1 cellular context compared by ENCODE assay signal in genomic region chr10:19918800-19919199, GRCh38.
TF ChIP-seq lines count a peak whose summit lies in the region.

No MANE protein-coding gene starts in this region.

TF ChIP-seq in HepG2, 621 proteins besides CTCF, POLR2A, EP300 and RAD21 (continued from another document):
- no peak for TF ChIP-seq ZNF318 (CRISPR knock-in tag; IDR thresholded peaks at IDR 0.05)
- TF ChIP-seq CEBPG (CRISPR knock-in tag; IDR thresholded peaks at IDR 0.05): 0 out of 2 replicates have a peak, but pooled peaks have one; percentile 10
- no peak for TF ChIP-seq TCF12 (IDR thresholded peaks at IDR 0.05)
- no peak for TF ChIP-seq TCF12 (CRISPR knock-in tag; IDR thresholded peaks at IDR 0.05)
- TF ChIP-seq MIER3 (CRISPR knock-in tag; IDR thresholded peaks at IDR 0.05; ENCODE audit: borderline replicate concordance): no peak
- no peak for TF ChIP-seq ARNTL (CRISPR knock-in tag; IDR thresholded peaks at IDR 0.05)
- no peak for TF ChIP-seq IKZF5 (CRISPR knock-in tag; IDR thresholded peaks at IDR 0.05)
- no peak for TF ChIP-seq HNRNPLL (IDR thresholded peaks at IDR 0.05; ENCODE audit: low read depth, low read length, poor library complexity, severe bottlenecking)
- TF ChIP-seq ZNF761 (CRISPR knock-in tag; conservative IDR thresholded peaks at IDR 0.05): no peak
- no peak for TF ChIP-seq ZNF503 (CRISPR knock-in tag; IDR thresholded peaks at IDR 0.05)
- no peak for TF ChIP-seq KDM4B (CRISPR knock-in tag; IDR thresholded peaks at IDR 0.05)
- TF ChIP-seq KMT2B (CRISPR knock-in tag; IDR thresholded peaks at IDR 0.05): no peak
- no peak for TF ChIP-seq ARID2 (CRISPR knock-in tag; IDR thresholded peaks at IDR 0.05; ENCODE audit: borderline replicate concordance)
- peak; percentile 72 for TF ChIP-seq BCL6 (CRISPR knock-in tag; IDR thresholded peaks at IDR 0.05)
- TF ChIP-seq ETV5 (CRISPR knock-in tag; IDR thresholded peaks at IDR 0.05; ENCODE audit: borderline replicate concordance): peak; percentile 52; the same call in 1 of the 2 replicates
- TF ChIP-seq BRCA1 (CRISPR knock-in tag; IDR thresholded peaks at IDR 0.05): no peak
- TF ChIP-seq ZNF672 (CRISPR knock-in tag; IDR thresholded peaks at IDR 0.05): no peak
- TF ChIP-seq ZNF619 (CRISPR knock-in tag; IDR thresholded peaks at IDR 0.05): no peak
- TF ChIP-seq ATF6 (CRISPR knock-in tag; conservative IDR thresholded peaks at IDR 0.05): no peak
- no peak for TF ChIP-seq AGO1 (IDR thresholded peaks at IDR 0.05; ENCODE audit: low read depth, low read length, poor library complexity, severe bottlenecking)
- no peak for TF ChIP-seq PITX1 (CRISPR knock-in tag; IDR thresholded peaks at IDR 0.05)
- peak; percentile 31; the same call in 1 of the 2 replicates for TF ChIP-seq CREM (IDR thresholded peaks at IDR 0.05)
- no peak for TF ChIP-seq CREM (CRISPR knock-in tag; IDR thresholded peaks at IDR 0.05)
- peak; percentile 59; the same call in 1 of the 2 replicates for TF ChIP-seq AHDC1 (CRISPR knock-in tag; IDR thresholded peaks at IDR 0.05; ENCODE audit: borderline replicate concordance)
- TF ChIP-seq ZNF790 (CRISPR knock-in tag; IDR thresholded peaks at IDR 0.05; ENCODE audit: borderline replicate concordance): no peak
- peak; percentile 46; the same call in 1 of the 2 replicates for TF ChIP-seq MIXL1 (CRISPR knock-in tag; IDR thresholded peaks at IDR 0.05)
- no peak for TF ChIP-seq POLR2AphosphoS5 (IDR thresholded peaks at IDR 0.05; ENCODE audit: low read depth, low read length)
- no peak for TF ChIP-seq HES4 (CRISPR knock-in tag; IDR thresholded peaks at IDR 0.05; ENCODE audit: borderline replicate concordance)
- TF ChIP-seq ZNF446 (CRISPR knock-in tag; IDR thresholded peaks at IDR 0.05): no peak
- peak; percentile 42; the same call in 1 of the 2 replicates for TF ChIP-seq RXRB (CRISPR knock-in tag; IDR thresholded peaks at IDR 0.05; ENCODE audit: borderline replicate concordance)
- no peak for TF ChIP-seq ZNF24 (IDR thresholded peaks at IDR 0.05)
- TF ChIP-seq ZNF678 (CRISPR knock-in tag; IDR thresholded peaks at IDR 0.05): no peak
TF ChIP-seq in HepG2: peak in this region for 25.
